ENCODE assay signal across 10 cellular contexts in the genomic region with DNA sequence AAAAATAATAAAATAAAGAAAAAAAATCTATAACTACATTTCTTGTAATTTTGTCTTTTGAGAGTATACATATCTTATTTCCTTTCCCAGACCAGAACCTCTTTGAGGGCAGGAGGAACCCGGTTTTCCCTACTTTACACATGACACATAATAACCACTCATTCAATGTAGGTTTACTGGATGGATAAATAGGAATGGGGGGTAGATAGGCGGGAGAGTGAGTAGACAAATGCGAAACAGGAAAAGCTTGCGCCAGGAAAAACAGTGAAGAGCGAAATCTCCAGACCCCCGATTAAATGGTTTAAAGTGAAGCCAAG. TPM values are rescaled to one million over a fixed set of nuclear protein-coding genes. Genes with fewer than 3 reads are reported as not detected.
DNase-seq lines count a peak whose midpoint lies in the region; ATAC-seq, FAIRE-seq and TF ChIP-seq lines count a peak whose summit lies in the region.
"Had no signal": no experiment of that assay in that cellular context is flagged by ENCODE, and none has a peak within 500 bp of the region (broad histone marks: within the 10 kb centered on the region; RNA-seq: fewer than 3 reads in every experiment).

No MANE protein-coding gene starts in this region.

- intact Hi-C loops in K562 (cut with micrococcal nuclease) (no loop called here), HepG2 (cut with micrococcal nuclease; ENCODE audit: unreplicated experiment) (loop anchor here (2.0 kb wide), 2 partner anchors 20 to 46 kb away; no protein-coding TSS in a partner anchor)

- peaks cover 8% of the 10 kb centered on the region for H4K20me1 ChIP-seq in K562 (replicated peaks; ENCODE audit: control insufficient read depth, insufficient read depth, low read length)
- H4K20me1 ChIP-seq in HepG2 (ENCODE audit: insufficient read depth, low read length): peaks cover 19% of the 10 kb centered on the region

- TF ChIP-seq CTCF in K562 (IDR thresholded peaks at IDR 0.05 in 2 of 3, conservative IDR thresholded peaks at IDR 0.05 in 1 of 3; ENCODE audit: insufficient read depth in 2 of 3, low read depth in 1 of 3, low read length in 3 of 3) (no peak), HepG2 (CRISPR knock-in tag; IDR thresholded peaks at IDR 0.05) (no peak), D721Med (IDR thresholded peaks at IDR 0.05; ENCODE audit: insufficient read depth, missing control alignments) (no peak)

- WGBS in K562 (ENCODE audit: insufficient coverage, low coverage, missing lambda C conversion rate): 2% methylated on average over 6 of the region's 6 CpGs
- WGBS in HepG2 (ENCODE audit: low lambda C conversion rate): 2% methylated on average over 6 of the region's 6 CpGs
- WGBS in thymus: under 1% methylated on average over 6 of the region's 6 CpGs

- no peaks in the 10 kb centered on the region for H3K9me3 Mint-ChIP-seq in T-helper 1 cell treated with Interleukin-12 subunit alpha and Interleukin-12 subunit beta and Interleukin-4 antibody, amounts not matched to agents 30 μg/mL and 1 μg/mL, for 36 hours

- peaks cover 6% of the 10 kb centered on the region for H3K27me3 Mint-ChIP-seq in T-helper 1 cell treated with Interleukin-12 subunit alpha and Interleukin-12 subunit beta and Interleukin-4 antibody, amounts not matched to agents 30 μg/mL and 1 μg/mL, for 36 hours (ENCODE audit: low read depth)

- H3K9ac ChIP-seq in K562 (ENCODE audit: insufficient read depth in 1 of 2, low read depth in 2 of 2, low read length in 2 of 2) (peak overlapping the region; percentile 98 to 99), HepG2 (ENCODE audit: insufficient read depth, low read depth, low read length) (peak overlapping the region; percentile 98)

- H3K4me3 Mint-ChIP-seq in T-helper 1 cell treated with Interleukin-12 subunit alpha and Interleukin-12 subunit beta and Interleukin-4 antibody, amounts not matched to agents 30 μg/mL and 1 μg/mL, for 36 hours: peak overlapping the region; percentile 87

- peaks cover 42% of the 10 kb centered on the region for H3K4me1 Mint-ChIP-seq in T-helper 1 cell treated with Interleukin-12 subunit alpha and Interleukin-12 subunit beta and Interleukin-4 antibody, amounts not matched to agents 30 μg/mL and 1 μg/mL, for 36 hours (ENCODE audit: low read depth)

- in situ Hi-C loops in K562 (cut with MboI) (no loop called here), HepG2 (cut with HindIII; ENCODE audit: extremely low pct_ligation_motif_present, low pct_unique_long_range_greater_than_20kb) (no loop called here)

- CTCF ChIA-PET in K562 (lab: Yijun Ruan, JAX; ENCODE audit: low intra/inter-chr PET ratio) (no interaction called here), HepG2 (lab: Yijun Ruan, JAX; ENCODE audit: low intra/inter-chr PET ratio, low total read pairs) (no interaction called here)

- peak overlapping the region; percentile 100 for H3K27ac Mint-ChIP-seq in T-helper 1 cell treated with Interleukin-12 subunit alpha and Interleukin-12 subunit beta and Interleukin-4 antibody, amounts not matched to agents 30 μg/mL and 1 μg/mL, for 36 hours

- H3K4me1 ChIP-seq in K562 (replicated peaks in 1 of 2; ENCODE audit: control insufficient read depth in 2 of 2, insufficient read depth in 2 of 2, low read length in 2 of 2) (peaks cover 0 to 11% of the 10 kb centered on the region in 2 experiments; a peak in 3 of 5 replicates), HepG2 (ENCODE audit: insufficient read depth, low read length) (peaks cover 36% of the 10 kb centered on the region), thymus (ENCODE audit: control insufficient read depth, insufficient read depth, low read length) (peaks cover 2% of the 10 kb centered on the region)

- ATAC-seq in K562 (peak; percentile 7), HepG2 (peak; percentile 27), HG03565 (IDR thresholded peaks at IDR 0.05; ENCODE audit: unreplicated experiment) (no peak)

- H3K9me3 ChIP-seq in K562 (replicated peaks; ENCODE audit: control insufficient read depth, insufficient read depth, low read depth, low read length) (no peaks in the 10 kb centered on the region), HepG2 (ENCODE audit: low read length) (no peaks in the 10 kb centered on the region), thymus (ENCODE audit: control insufficient read depth) (no peaks in the 10 kb centered on the region)

- no peak for TF ChIP-seq RAD21 in K562 (CRISPR knock-in tag; conservative IDR thresholded peaks at IDR 0.05 in 1 of 2, IDR thresholded peaks at IDR 0.05 in 1 of 2)
- TF ChIP-seq RAD21 in HepG2 (CRISPR knock-in tag; IDR thresholded peaks at IDR 0.05): no peak

- BruUV-seq in K562 (replicated peaks; lab: Mats Ljungman, UMichigan): TSS peak; percentile 64
- BruUV-seq in HepG2 (replicated peaks; lab: Mats Ljungman, UMichigan): TSS peak; percentile 87

- H3K36me3 Mint-ChIP-seq in T-helper 1 cell treated with Interleukin-12 subunit alpha and Interleukin-12 subunit beta and Interleukin-4 antibody, amounts not matched to agents 30 μg/mL and 1 μg/mL, for 36 hours (ENCODE audit: low read depth): peaks cover 9% of the 10 kb centered on the region

- H3K36me3 ChIP-seq in K562 (ENCODE audit: control insufficient read depth, insufficient read depth, low read length) (peaks cover 15% of the 10 kb centered on the region; the same call in 2 of the 3 replicates), HepG2 (replicated peaks in 1 of 2; ENCODE audit: control insufficient read depth in 1 of 2, insufficient read depth in 2 of 2, low read length in 2 of 2) (no peaks in the 10 kb centered on the region), thymus (ENCODE audit: control insufficient read depth, insufficient read depth) (no peaks in the 10 kb centered on the region)

- no peak for FAIRE-seq in K562 (lab: Jason Lieb, UNC)
- no peak for FAIRE-seq in HepG2 (lab: Jason Lieb, UNC)
- FAIRE-seq in D721Med (lab: Jason Lieb, UNC): no peak
- FAIRE-seq: A204.1 had no signal

- no peaks in the 10 kb centered on the region for H3K27me3 ChIP-seq in K562 (ENCODE audit: control insufficient read depth in 2 of 2, insufficient read depth in 2 of 2, low read length in 2 of 2)
- no peaks in the 10 kb centered on the region; a peak in 1 of 5 replicates for H3K27me3 ChIP-seq in HepG2 (ENCODE audit: control insufficient read depth in 1 of 2, insufficient read depth in 2 of 2, low read length in 2 of 2)
- no peaks in the 10 kb centered on the region for H3K27me3 ChIP-seq in thymus (ENCODE audit: control insufficient read depth, insufficient read depth)

- TF ChIP-seq EP300 in K562 (IDR thresholded peaks at IDR 0.05; ENCODE audit: low read length): no peak
- TF ChIP-seq EP300 in HepG2 (IDR thresholded peaks at IDR 0.05; ENCODE audit: low read depth in 2 of 2, low read length in 2 of 2): no peak
- no peak for TF ChIP-seq EP300 in HepG2 (CRISPR knock-in tag; IDR thresholded peaks at IDR 0.05; ENCODE audit: borderline replicate concordance)

- H3K4me3 ChIP-seq in K562: peak overlapping the region; percentile 85
- H3K4me3 ChIP-seq in HepG2 (replicated peaks in 1 of 3; ENCODE audit: insufficient read depth in 1 of 3, low read depth in 2 of 3, low read length in 3 of 3): peak overlapping the region; percentile 87 to 97 (median 92)
- peak overlapping the region; percentile 72 for H3K4me3 ChIP-seq in thymus (ENCODE audit: low read length)

- TF ChIP-seq POLR2A in K562 (conservative IDR thresholded peaks at IDR 0.05) (no peak), HepG2 (IDR thresholded peaks at IDR 0.05; ENCODE audit: insufficient read depth in 1 of 2, low read depth in 2 of 2, low read length in 2 of 2) (no peak)

- H3K27ac ChIP-seq in K562 (ENCODE audit: extremely low read depth, low read depth, low read length): peak overlapping the region; percentile 94
- peak overlapping the region; percentile 88 for H3K27ac ChIP-seq in HepG2 (ENCODE audit: extremely low read length, insufficient read depth, low read length)
- H3K27ac ChIP-seq in thymus (ENCODE audit: low read depth): peak overlapping the region; percentile 97

- H3K4me2 ChIP-seq in K562 (ENCODE audit: insufficient read depth, low read length) (peak overlapping the region; percentile 95), HepG2 (ENCODE audit: low read depth, low read length) (peak overlapping the region; percentile 93)

- H2AFZ ChIP-seq in K562 (ENCODE audit: low read depth, low read length): peak overlapping the region; percentile 98
- peak overlapping the region; percentile 96 for H2AFZ ChIP-seq in HepG2 (ENCODE audit: low read length)

- peaks cover 51% of the 10 kb centered on the region for H3K79me2 ChIP-seq in K562 (ENCODE audit: control insufficient read depth, insufficient read depth, low read length)
- peaks cover 45% of the 10 kb centered on the region for H3K79me2 ChIP-seq in HepG2 (ENCODE audit: insufficient read depth, low read length)

- DNase-seq in T-helper 1 cell (no peak), K562 (ENCODE audit: extremely low read depth in 1 of 4, low spot score in 3 of 4) (no peak), HepG2 (ENCODE audit: low spot score) (no peak), D721Med (ENCODE audit: insufficient read length, low spot score) (no peak)
- DNase-seq in effector CD4-positive, alpha-beta T cell: no peak

- POLR2A ChIA-PET in K562 (lab: Yijun Ruan, JAX): interaction anchor here (0.6 kb wide), 1 partner anchor 19 kb away, joined by 4 read pairs; no protein-coding TSS in a partner anchor
- POLR2A ChIA-PET in HepG2 (lab: Yijun Ruan, JAX): no interaction called here

- H3K9me1 ChIP-seq in K562 (ENCODE audit: control insufficient read depth, insufficient read depth, low read length): no peaks in the 10 kb centered on the region

RNA-seq across cellular contexts. Expression of a gene that starts 0.5 kb away (rescaled TPM):
- total RNA-seq in K562 (2011; cell fraction: chromatin; rRNA removed; ENCODE audit: low replicate concordance): 156 and 170 TPM in 2 replicates
- 93.8 and 102 TPM in 2 replicates for total RNA-seq in K562 (2011; cell fraction: nucleolus; rRNA removed)
- 157 and 232 TPM in 2 replicates for total RNA-seq in K562 (2011; cell fraction: nucleoplasm; rRNA removed)
- 32.7 and 38.5 TPM in 2 replicates for total RNA-seq in K562 (2014; rRNA removed)
- total RNA-seq in K562 (2014; rRNA removed; fragmentation: Illumina TruSeq; extraction: Trizol): 41.0 and 41.1 TPM in 2 replicates
- 32.7 and 34.6 TPM in 2 replicates for total RNA-seq in K562 (2015; rRNA removed; fragmentation: Illumina TruSeq; extraction: Trizol)
- total RNA-seq in K562 (2021): 48.6 and 54.3 TPM in 2 replicates
- polyA plus RNA-seq in K562 (2011; rRNA removed): 95.3 and 96.3 TPM in 2 replicates
- 56.4 and 69.6 TPM in 2 replicates for polyA plus RNA-seq in K562 (2011; cell fraction: cytosol; rRNA removed)
- polyA plus RNA-seq in K562 (2011; cell fraction: nucleus; rRNA removed): 83.6 and 116 TPM in 2 replicates
- polyA plus RNA-seq in K562 (2012): 35.3 and 36.2 TPM in 2 replicates
- 41.0 and 43.9 TPM in 2 replicates for polyA plus RNA-seq in K562 (2014; fragmentation: Illumina TruSeq; extraction: Trizol)
- polyA plus RNA-seq in K562 (2014; fragmentation: Nextera tagmentation; extraction: Ambion mirVana): 10 to 100 TPM; 75.4 to 84.1 TPM
- 45.2 and 48.9 TPM in 2 replicates for polyA plus RNA-seq in K562 (2014; rRNA removed)
- 87.7 and 94.0 TPM in 2 replicates for polyA minus RNA-seq in K562 (2011; rRNA and poly(A)+ RNA removed)
- polyA minus RNA-seq in K562 (2011; cell fraction: cytosol; rRNA and poly(A)+ RNA removed): 21.9 and 32.0 TPM in 2 replicates
- 59.9 and 98.9 TPM in 2 replicates for polyA minus RNA-seq in K562 (2011; cell fraction: nucleus; rRNA and poly(A)+ RNA removed)
- 63.9 and 69.8 TPM in 2 replicates for total RNA-seq in HepG2 (2016; rRNA removed; fragmentation: Illumina TruSeq; extraction: Trizol)
- total RNA-seq in HepG2 (2016; cell fraction: cytosol; rRNA removed; fragmentation: Illumina TruSeq; extraction: Trizol; ENCODE audit: low read depth): 32.8 and 35.9 TPM in 2 replicates
- total RNA-seq in HepG2 (2016; cell fraction: insoluble cytoplasmic fraction; rRNA removed; fragmentation: Illumina TruSeq; extraction: Trizol): 60.6 and 68.2 TPM in 2 replicates
- 50.4 and 52.5 TPM in 2 replicates for total RNA-seq in HepG2 (2016; cell fraction: membrane; rRNA removed; fragmentation: Illumina TruSeq; extraction: Trizol)
- total RNA-seq in HepG2 (2016; cell fraction: nucleus; rRNA removed; fragmentation: Illumina TruSeq; extraction: Trizol): 67.6 and 76.5 TPM in 2 replicates
- polyA plus RNA-seq in HepG2 (2011; rRNA removed): 61.5 and 63.7 TPM in 2 replicates
- polyA plus RNA-seq in HepG2 (2011; cell fraction: cytosol; rRNA removed): 37.5 and 43.3 TPM in 2 replicates
- polyA plus RNA-seq in HepG2 (2011; cell fraction: nucleus; rRNA removed): 85.8 and 95.1 TPM in 2 replicates
- polyA plus RNA-seq in HepG2 (2012): 31.0 and 31.7 TPM in 2 replicates
- 34.8 and 42.5 TPM in 2 replicates for polyA plus RNA-seq in HepG2 (2016; cell fraction: cytosol; fragmentation: Illumina TruSeq; extraction: Trizol; ENCODE audit: low read depth)
- 68.7 and 71.7 TPM in 2 replicates for polyA plus RNA-seq in HepG2 (2016; cell fraction: insoluble cytoplasmic fraction; fragmentation: Illumina TruSeq; extraction: Trizol; ENCODE audit: low read depth)
- polyA plus RNA-seq in HepG2 (2016; cell fraction: membrane; fragmentation: Illumina TruSeq; extraction: Trizol; ENCODE audit: low read depth): 40.0 and 42.5 TPM in 2 replicates
- 61.9 and 64.3 TPM in 2 replicates for polyA plus RNA-seq in HepG2 (2016; cell fraction: nucleus; fragmentation: Illumina TruSeq; extraction: Trizol; ENCODE audit: insufficient read depth, low read depth)
- polyA minus RNA-seq in HepG2 (2011; rRNA and poly(A)+ RNA removed; ENCODE audit: low replicate concordance): 76.3 and 91.4 TPM in 2 replicates
- 18.7 and 21.0 TPM in 2 replicates for polyA minus RNA-seq in HepG2 (2011; cell fraction: cytosol; rRNA and poly(A)+ RNA removed)
- 181 and 186 TPM in 2 replicates for polyA minus RNA-seq in HepG2 (2011; cell fraction: nucleus; rRNA and poly(A)+ RNA removed)
- 27.5 TPM for polyA plus RNA-seq in thymus

RNA-seq across cellular contexts. Expression of a gene that starts 56.6 kb away (rescaled TPM):
- not detected in 2 replicates for total RNA-seq in K562 (2011; cell fraction: chromatin; rRNA removed; ENCODE audit: low replicate concordance)
- total RNA-seq in K562 (2011; cell fraction: nucleolus; rRNA removed): not detected in 2 replicates
- not detected in 2 replicates for total RNA-seq in K562 (2011; cell fraction: nucleoplasm; rRNA removed)
- total RNA-seq in K562 (2014; rRNA removed) (not detected in 2 replicates), K562 (2014; rRNA removed; fragmentation: Illumina TruSeq; extraction: Trizol) (not detected in 2 replicates), K562 (2015; rRNA removed; fragmentation: Illumina TruSeq; extraction: Trizol) (not detected in 2 replicates), K562 (2021) (0.16 TPM in 1 of 2 replicates, not detected in the other), HepG2 (2016; rRNA removed; fragmentation: Illumina TruSeq; extraction: Trizol) (not detected in 2 replicates)
- polyA plus RNA-seq in K562 (2011; rRNA removed) (not detected in 2 replicates), K562 (2014; fragmentation: Illumina TruSeq; extraction: Trizol) (not detected in 2 replicates), K562 (2014; fragmentation: Nextera tagmentation; extraction: Ambion mirVana) (not detected), K562 (2014; rRNA removed) (0.20 TPM in 1 of 2 replicates, not detected in the other), HepG2 (2011; rRNA removed) (not detected in 2 replicates), thymus (0.07 TPM)
- 0.06 TPM in 1 of 2 replicates, not detected in the other for polyA plus RNA-seq in K562 (2011; cell fraction: cytosol; rRNA removed)
- polyA plus RNA-seq in K562 (2011; cell fraction: nucleus; rRNA removed): not detected in 2 replicates
- polyA plus RNA-seq in K562 (2012): not detected in 2 replicates
- not detected in 2 replicates for polyA minus RNA-seq in K562 (2011; rRNA and poly(A)+ RNA removed)
- not detected in 2 replicates for polyA minus RNA-seq in K562 (2011; cell fraction: cytosol; rRNA and poly(A)+ RNA removed)
- polyA minus RNA-seq in K562 (2011; cell fraction: nucleus; rRNA and poly(A)+ RNA removed): not detected in 2 replicates
- not detected in 2 replicates for total RNA-seq in HepG2 (2016; cell fraction: cytosol; rRNA removed; fragmentation: Illumina TruSeq; extraction: Trizol; ENCODE audit: low read depth)
- not detected in 2 replicates for total RNA-seq in HepG2 (2016; cell fraction: insoluble cytoplasmic fraction; rRNA removed; fragmentation: Illumina TruSeq; extraction: Trizol)
- not detected in 2 replicates for total RNA-seq in HepG2 (2016; cell fraction: membrane; rRNA removed; fragmentation: Illumina TruSeq; extraction: Trizol)
- total RNA-seq in HepG2 (2016; cell fraction: nucleus; rRNA removed; fragmentation: Illumina TruSeq; extraction: Trizol): not detected in 2 replicates
- not detected in 2 replicates for polyA plus RNA-seq in HepG2 (2011; cell fraction: cytosol; rRNA removed)
- not detected in 2 replicates for polyA plus RNA-seq in HepG2 (2011; cell fraction: nucleus; rRNA removed)
- polyA plus RNA-seq in HepG2 (2012): 0.17 TPM in 1 of 2 replicates, not detected in the other
- not detected in 2 replicates for polyA plus RNA-seq in HepG2 (2016; cell fraction: cytosol; fragmentation: Illumina TruSeq; extraction: Trizol; ENCODE audit: low read depth)
- not detected in 2 replicates for polyA plus RNA-seq in HepG2 (2016; cell fraction: insoluble cytoplasmic fraction; fragmentation: Illumina TruSeq; extraction: Trizol; ENCODE audit: low read depth)
- polyA plus RNA-seq in HepG2 (2016; cell fraction: membrane; fragmentation: Illumina TruSeq; extraction: Trizol; ENCODE audit: low read depth): not detected in 2 replicates
- polyA plus RNA-seq in HepG2 (2016; cell fraction: nucleus; fragmentation: Illumina TruSeq; extraction: Trizol; ENCODE audit: insufficient read depth, low read depth): not detected in 2 replicates
- polyA minus RNA-seq in HepG2 (2011; rRNA and poly(A)+ RNA removed; ENCODE audit: low replicate concordance): not detected in 2 replicates
- polyA minus RNA-seq in HepG2 (2011; cell fraction: cytosol; rRNA and poly(A)+ RNA removed): not detected in 2 replicates
- polyA minus RNA-seq in HepG2 (2011; cell fraction: nucleus; rRNA and poly(A)+ RNA removed): not detected in 2 replicates
- total RNA-seq: lung microvascular endothelial cell had no signal
